In the genomic region with DNA sequence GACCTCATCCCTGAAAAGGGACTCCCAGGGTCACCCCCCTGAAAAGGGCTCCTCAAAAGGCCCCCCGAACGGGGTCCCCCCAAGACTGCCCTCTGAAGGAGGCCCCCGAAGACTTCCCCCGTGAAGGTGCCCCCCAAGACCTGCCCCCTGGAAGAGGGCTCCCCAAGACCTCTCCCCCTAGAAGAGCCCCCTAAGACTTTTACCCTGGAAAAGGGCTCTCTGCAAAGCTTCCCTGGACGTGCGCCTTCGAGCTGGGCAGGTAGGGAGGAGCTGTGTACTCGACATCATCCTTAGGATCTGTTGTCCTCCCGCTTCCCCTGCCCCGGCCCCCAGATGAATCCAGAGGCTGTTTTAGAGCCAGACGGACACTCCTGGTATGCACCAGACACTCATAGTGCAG, we compare ENCODE assay signal across 18 cellular contexts. TPM values are rescaled to one million over a fixed set of nuclear protein-coding genes. Genes with fewer than 3 reads are reported as not detected.
DNase-seq lines count a peak whose midpoint lies in the region; ATAC-seq and TF ChIP-seq lines count a peak whose summit lies in the region.
"Had no signal": no experiment of that assay in that cellular context is flagged by ENCODE, and none has a peak within 500 bp of the region (broad histone marks: within the 10 kb centered on the region; RNA-seq: fewer than 3 reads in every experiment).

No MANE protein-coding gene starts in this region.

- H3K36me3 Mint-ChIP-seq in activated T-cell treated with anti-CD3 and anti-CD28 coated beads, Interleukin-2, amount 50 U/mL, for 24 hours (ENCODE audit: low read depth): peaks cover 77% of the 10 kb centered on the region
- peaks cover 12% of the 10 kb centered on the region for H3K36me3 Mint-ChIP-seq in activated T-cell treated with anti-CD3 and anti-CD28 coated beads, Interleukin-2, amount 50 U/mL, for 4 hours (ENCODE audit: insufficient read depth)
- no peaks in the 10 kb centered on the region for H3K36me3 Mint-ChIP-seq in IgD-negative memory B cell

- no peak overlapping the region for H3K27ac Mint-ChIP-seq in activated T-cell treated with anti-CD3 and anti-CD28 coated beads, Interleukin-2, amount 50 U/mL, for 24 hours
- peak overlapping the region in 2 of 3 donors; percentile 18 to 43 for H3K27ac Mint-ChIP-seq in IgD-negative memory B cell

- H3K27me3 Mint-ChIP-seq in activated T-cell treated with anti-CD3 and anti-CD28 coated beads, Interleukin-2, amount 50 U/mL, for 24 hours: no peaks in the 10 kb centered on the region
- H3K27me3 Mint-ChIP-seq in activated T-cell treated with anti-CD3 and anti-CD28 coated beads, Interleukin-2, amount 50 U/mL, for 4 hours (ENCODE audit: low read depth): no peaks in the 10 kb centered on the region
- no peaks in the 10 kb centered on the region for H3K27me3 Mint-ChIP-seq in IgD-negative memory B cell
- H3K27me3 Mint-ChIP-seq: CD4-positive, alpha-beta memory T cell had no signal

- no peak for ATAC-seq in activated T-cell treated with anti-CD3 and anti-CD28 coated beads, Interleukin-2, amount 50 U/mL, for 4 hours
- ATAC-seq in lower lobe of right lung (no peak), psoas muscle (no peak)

- peaks cover 10% of the 10 kb centered on the region for H3K4me1 ChIP-seq in lower lobe of right lung
- peaks cover 20% of the 10 kb centered on the region for H3K4me1 ChIP-seq in psoas muscle

- H3K4me3 ChIP-seq in lower lobe of right lung (no peak overlapping the region), psoas muscle (no peak overlapping the region)

- intact Hi-C loops in lower lobe of right lung (cut with DNase I): no loop called here
- intact Hi-C loops in psoas muscle (cut with DNase I): loop anchor here in 1 of 2 donors (10.0 kb wide), 1 partner anchor 47 kb away; no protein-coding TSS in a partner anchor

- peak; percentile 24 for DNase-seq in activated T-cell treated with anti-CD3 and anti-CD28 coated beads, Interleukin-2, amount 50 U/mL, for 24 hours
- DNase-seq in activated T-cell treated with anti-CD3 and anti-CD28 coated beads, Interleukin-2, amount 50 U/mL, for 4 hours: no peak
- DNase-seq in lower lobe of right lung: peak; percentile 19
- peak; percentile 5 to 15 for DNase-seq in psoas muscle
- DNase-seq in retina: no peak
- DNase-seq in NCI-H2196 treated with DMSO at 0.1 percent for 48 hours (lab: John Stamatoyannopoulos, UW; ENCODE audit: unreplicated experiment): no peak
- DNase-seq in DMS53 (lab: John Stamatoyannopoulos, UW): no peak
- DNase-seq: Calu3; CD4-positive, alpha-beta memory T cell; DMS79; MM.1S; NCI-H1092; NCI-H1436 treated with DMSO at 0.1 percent for 48 hours; NCI-H2029; NCI-H2171 treated with DMSO at 0.1 percent for 48 hours; NK-92 treated with Interleukin-12 subunit alpha and Interleukin-12 subunit beta, amount 100 ng/mL, for 24 hours; SIG-M5 had no signal

- H3K9me3 Mint-ChIP-seq in activated T-cell treated with anti-CD3 and anti-CD28 coated beads, Interleukin-2, amount 50 U/mL, for 24 hours: no peaks in the 10 kb centered on the region
- H3K9me3 Mint-ChIP-seq in activated T-cell treated with anti-CD3 and anti-CD28 coated beads, Interleukin-2, amount 50 U/mL, for 4 hours: no peaks in the 10 kb centered on the region
- no peaks in the 10 kb centered on the region for H3K9me3 Mint-ChIP-seq in IgD-negative memory B cell
- H3K9me3 Mint-ChIP-seq: CD4-positive, alpha-beta memory T cell had no signal

- 83 to 89% (median 83%) methylated on average over 11 of the region's 11 CpGs for WGBS in psoas muscle, 3 donors

- no peak overlapping the region for H3K4me3 Mint-ChIP-seq in activated T-cell treated with anti-CD3 and anti-CD28 coated beads, Interleukin-2, amount 50 U/mL, for 24 hours
- H3K4me3 Mint-ChIP-seq in activated T-cell treated with anti-CD3 and anti-CD28 coated beads, Interleukin-2, amount 50 U/mL, for 4 hours: no peak overlapping the region
- peak overlapping the region in 1 of 4 donors; percentile 45 for H3K4me3 Mint-ChIP-seq in IgD-negative memory B cell

- H3K36me3 ChIP-seq in lower lobe of right lung (peaks cover 36% of the 10 kb centered on the region), psoas muscle (ENCODE audit: insufficient read depth in 1 of 2, low read depth in 1 of 2) (peaks cover 0 to 42% of the 10 kb centered on the region in 2 donors)

- H3K9me3 ChIP-seq in lower lobe of right lung (no peaks in the 10 kb centered on the region), psoas muscle (no peaks in the 10 kb centered on the region)

- H3K4me1 Mint-ChIP-seq in activated T-cell treated with anti-CD3 and anti-CD28 coated beads, Interleukin-2, amount 50 U/mL, for 24 hours (ENCODE audit: low read depth): peaks cover 27% of the 10 kb centered on the region
- peaks cover 23% of the 10 kb centered on the region for H3K4me1 Mint-ChIP-seq in activated T-cell treated with anti-CD3 and anti-CD28 coated beads, Interleukin-2, amount 50 U/mL, for 4 hours (ENCODE audit: low read depth)
- H3K4me1 Mint-ChIP-seq in IgD-negative memory B cell: peaks cover 0 to 16% (median 11%) of the 10 kb centered on the region in 3 donors

- TF ChIP-seq CTCF in lower lobe of right lung (IDR thresholded peaks at IDR 0.05) (no peak), psoas muscle (IDR thresholded peaks at IDR 0.05) (no peak)

- H3K27me3 ChIP-seq in lower lobe of right lung (ENCODE audit: low read depth) (no peaks in the 10 kb centered on the region), psoas muscle (ENCODE audit: insufficient read depth in 3 of 3, low read length in 2 of 3) (no peaks in the 10 kb centered on the region)

- H3K27ac ChIP-seq in lower lobe of right lung (no peak overlapping the region), psoas muscle (no peak overlapping the region)

RNA-seq across cellular contexts. Expression of a gene that starts 5.5 kb away (rescaled TPM):
- 100 to 1,000 TPM; 518 to 544 (median 518) TPM for total RNA-seq in activated T-cell treated with anti-CD3 and anti-CD28 coated beads, Interleukin-2, amount 50 U/mL, for 4 hours
- polyA plus RNA-seq in IgD-negative memory B cell: 881 TPM
- 335 TPM for total RNA-seq in lower lobe of right lung
- 10 to 100 TPM; 73.9 to 92.4 (median 81.5) TPM for total RNA-seq in psoas muscle
- polyA plus RNA-seq in psoas muscle: 100 to 1,000 TPM in 1 of 3 donors, 10 to 100 TPM in 2; 48.4 to 189 (median 97.1) TPM

RNA-seq across cellular contexts. Expression of a gene that starts 55.3 kb away (rescaled TPM):
- 10 to 100 TPM; 33.0 to 53.2 (median 36.9) TPM for total RNA-seq in activated T-cell treated with anti-CD3 and anti-CD28 coated beads, Interleukin-2, amount 50 U/mL, for 4 hours
- polyA plus RNA-seq in IgD-negative memory B cell (50.1 TPM), psoas muscle (1 to 10 TPM; 6.6 to 9.8 (median 7.5) TPM)
- total RNA-seq in lower lobe of right lung (19.1 TPM), psoas muscle (10 to 100 TPM in 3 of 4 donors, 1 to 10 TPM in 1; 9.4 to 18.2 (median 11.9) TPM)

Comparison
In these comparisons a context has a peak if more than half of its experiments do, and no peak if none do; other contexts are left out.
1. DNase-seq: peak in activated T-cell treated with anti-CD3 and anti-CD28 coated beads, Interleukin-2, amount 50 U/mL, for 24 hours (single experiment), lower lobe of right lung (single experiment) and psoas muscle (2 of 2); none in activated T-cell treated with anti-CD3 and anti-CD28 coated beads, Interleukin-2, amount 50 U/mL, for 4 hours (single experiment), retina (single experiment), NCI-H2196 treated with DMSO at 0.1 percent for 48 hours (single experiment) and DMS53 (single experiment).